ENCODE assay signal across 16 cellular contexts in the genomic region with DNA sequence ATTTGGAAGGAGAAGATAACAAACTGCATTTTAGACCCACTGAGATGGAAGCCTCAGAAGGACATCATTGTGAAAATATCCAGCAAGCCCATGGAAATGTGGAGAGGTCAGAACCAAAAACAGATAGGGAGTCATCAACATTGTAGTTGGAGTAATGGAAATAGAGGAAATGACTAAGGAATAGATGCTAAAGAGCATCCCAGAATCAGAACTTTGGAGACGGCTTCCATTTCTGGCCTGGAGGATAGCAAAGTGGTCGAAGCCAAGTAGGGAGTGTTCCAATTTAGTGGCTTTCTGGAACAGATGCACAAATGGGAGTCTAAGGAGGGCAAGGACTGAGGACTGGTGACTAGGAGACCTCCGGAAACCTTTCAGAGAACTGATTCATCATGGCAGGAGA. TPM values are rescaled to one million over a fixed set of nuclear protein-coding genes. Genes with fewer than 3 reads are reported as not detected.
"Had no signal": no experiment of that assay in that cellular context is flagged by ENCODE, and none has a peak within 500 bp of the region (broad histone marks: within the 10 kb centered on the region; RNA-seq: fewer than 3 reads in every experiment).

No MANE protein-coding gene starts in this region.

- H3K27ac ChIP-seq: hepatocyte, neural progenitor cell, pancreas had no signal

- H2AFZ ChIP-seq: hepatocyte, neural progenitor cell had no signal

- H3K4me2 ChIP-seq: hepatocyte, neural progenitor cell had no signal

- FAIRE-seq: bronchial epithelial cell, pancreas had no signal

- H3K79me2 ChIP-seq: hepatocyte had no signal

- DNase-seq: activated CD4-positive, alpha-beta T cell treated with anti-CD3 and anti-CD28 coated beads, Interleukin-2, amount 50 U/mL, for 4 hours; activated CD4-positive, CD25-positive, alpha-beta regulatory T cell treated with anti-CD3 and anti-CD28 coated beads, Interleukin-2, amount 50 U/mL, for 72 hours; activated naive CD4-positive, alpha-beta T cell; activated naive CD8-positive, alpha-beta T cell treated with anti-CD3 and anti-CD28 coated beads, Interleukin-2, amount 10 ng/mL, durations not matched to agents 7 days and 5 days; activated T-cell treated with anti-CD3 and anti-CD28 coated beads for 4 hours; anterior cingulate cortex; islet precursor cell; naive B cell; pancreas; stimulated activated CD4-positive, alpha-beta T cell treated with anti-CD3 and anti-CD28 coated beads, Interleukin-12 subunit alpha, Interleukin-12 subunit beta, amount 100 ng/mL, for 4 hours; stimulated activated CD4-positive, alpha-beta T cell treated with anti-CD3 and anti-CD28 coated beads, Interleukin-2, amount 100 ng/mL, for 24 hours had no signal

- H3K4me3 ChIP-seq: hepatocyte, neural progenitor cell, pancreas had no signal

- H3K4me1 ChIP-seq: pancreas had no signal

- H3K4me3 Mint-ChIP-seq: activated naive CD8-positive, alpha-beta T cell treated with anti-CD3 and anti-CD28 coated beads, Interleukin-2, amount 10 ng/mL, durations not matched to agents 7 days and 5 days; naive B cell; neural progenitor cell had no signal

- H3K36me3 ChIP-seq: neural progenitor cell, pancreas had no signal

- ATAC-seq: left lobe of liver, pancreas had no signal

- H3K36me3 Mint-ChIP-seq: activated naive CD8-positive, alpha-beta T cell treated with anti-CD3 and anti-CD28 coated beads, Interleukin-2, amount 10 ng/mL, durations not matched to agents 7 days and 5 days; neural progenitor cell had no signal

- H3K9me3 Mint-ChIP-seq: activated naive CD8-positive, alpha-beta T cell treated with anti-CD3 and anti-CD28 coated beads, Interleukin-2, amount 10 ng/mL, durations not matched to agents 7 days and 5 days; naive B cell; neural progenitor cell had no signal

- H3K9me3 ChIP-seq: pancreas had no signal

- H3K9ac ChIP-seq: neural progenitor cell had no signal

- H3K27ac Mint-ChIP-seq: activated naive CD8-positive, alpha-beta T cell treated with anti-CD3 and anti-CD28 coated beads, Interleukin-2, amount 10 ng/mL, durations not matched to agents 7 days and 5 days; neural progenitor cell had no signal

RNA-seq across cellular contexts. Expression of a gene that starts 3.6 kb away (rescaled TPM):
- total RNA-seq: activated naive CD8-positive, alpha-beta T cell treated with anti-CD3 and anti-CD28 coated beads, Interleukin-2, amount 10 ng/mL, durations not matched to agents 7 days and 5 days; left lobe of liver; lung microvascular endothelial cell had no signal
